In the genomic region with DNA sequence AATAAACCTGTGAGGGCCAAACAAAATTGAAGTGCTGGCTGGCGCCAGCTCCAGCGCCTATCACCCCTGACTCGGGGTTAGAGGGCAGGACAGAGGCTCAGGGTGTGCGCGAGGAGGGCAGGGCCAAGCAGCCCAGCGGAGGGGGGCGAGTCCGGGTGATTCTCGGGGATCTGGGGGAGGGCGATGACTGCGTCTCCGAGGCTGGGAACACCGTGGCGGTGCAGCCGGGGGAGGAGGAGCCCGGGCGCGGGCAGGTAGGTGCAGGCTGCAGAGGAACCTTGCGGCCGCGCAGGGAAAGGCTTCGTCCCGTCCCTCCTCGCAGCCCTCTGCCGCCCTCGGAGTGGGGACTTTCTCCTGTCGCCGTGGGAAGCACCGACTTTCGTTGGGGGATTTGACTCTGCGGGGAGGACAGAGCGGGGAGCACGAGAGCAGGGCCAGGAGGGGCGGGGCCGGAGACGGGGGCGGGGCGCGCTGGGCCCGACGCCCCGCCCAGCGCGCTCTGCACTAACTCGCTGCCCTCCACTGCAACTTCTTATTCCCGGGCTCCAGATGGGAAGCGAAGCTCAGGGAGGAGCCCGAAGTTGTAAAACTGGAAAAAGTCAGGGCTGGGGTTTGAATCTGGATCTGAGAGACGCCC, we compare ENCODE assay signal across 8 cellular contexts. TPM values are rescaled to one million over a fixed set of nuclear protein-coding genes. Genes with fewer than 3 reads are reported as not detected.
A peak's percentile ranks its signal among the peaks of the same experiment; 100 is the strongest.
DNase-seq lines count a peak whose midpoint lies in the region; ATAC-seq and TF ChIP-seq lines count a peak whose summit lies in the region.

No MANE protein-coding gene starts in this region.

- peak overlapping the region; percentile 43 for H3K4me3 ChIP-seq in BJ (ENCODE audit: low read depth, low read length)
- H3K4me3 ChIP-seq in mesendoderm (ENCODE audit: low read length): peak overlapping the region; percentile 56

- peak overlapping the region; percentile 95 for H3K56ac ChIP-seq in mesendoderm (ENCODE audit: low read length)

- H4K5ac ChIP-seq in mesendoderm (ENCODE audit: low read length): no peak overlapping the region

- H3K79me1 ChIP-seq in mesendoderm (ENCODE audit: low read length): no peaks in the 10 kb centered on the region

- no peak overlapping the region for H3K23ac ChIP-seq in mesendoderm (ENCODE audit: low read length)

- DNase-seq in BJ (ENCODE audit: low read depth) (no peak), NCI-H2029 treated with DMSO at 0.1 percent for 48 hours (lab: John Stamatoyannopoulos, UW) (peak; percentile 52), ecto neural progenitor cell (ENCODE audit: low spot score) (peak; percentile 82), mesendoderm (peak; percentile 67), NCI-H128 (lab: John Stamatoyannopoulos, UW; ENCODE audit: unreplicated experiment) (no peak)
- peak; percentile 57 for DNase-seq in activated CD4-positive, alpha-beta T cell treated with anti-CD3 and anti-CD28 coated beads, Interleukin-2, amount 10 ng/mL, durations not matched to agents 7 days and 5 days
- DNase-seq in stimulated activated CD8-positive, alpha-beta memory T cell treated with anti-CD3 and anti-CD28 coated beads, Interleukin-4, amount 100 ng/mL, for 4 hours (ENCODE audit: low read depth in 2 of 2, low spot score in 1 of 2): peak; percentile 32 to 50

- H3K27me3 ChIP-seq in BJ (ENCODE audit: control insufficient read depth, insufficient read depth, low read length) (no peaks in the 10 kb centered on the region), mesendoderm (ENCODE audit: insufficient read depth, low read length, poor library complexity) (no peaks in the 10 kb centered on the region)

- WGBS in mesendoderm (ENCODE audit: extremely low coverage, insufficient coverage, low lambda C conversion rate): no CpG with 5 or more reads among the region's 49 CpGs

- H3K27ac Mint-ChIP-seq in activated CD4-positive, alpha-beta T cell treated with anti-CD3 and anti-CD28 coated beads, Interleukin-2, amount 10 ng/mL, durations not matched to agents 7 days and 5 days: peak overlapping the region; percentile 84

- peaks cover 71% of the 10 kb centered on the region for H3K4me1 Mint-ChIP-seq in activated CD4-positive, alpha-beta T cell treated with anti-CD3 and anti-CD28 coated beads, Interleukin-2, amount 10 ng/mL, durations not matched to agents 7 days and 5 days

- H2BK15ac ChIP-seq in mesendoderm (replicated peaks; ENCODE audit: low read depth): no peak overlapping the region

- no peak overlapping the region for H3K27ac ChIP-seq in mesendoderm (ENCODE audit: low read depth, low read length)

- peak overlapping the region; percentile 71 for H3K4me3 Mint-ChIP-seq in activated CD4-positive, alpha-beta T cell treated with anti-CD3 and anti-CD28 coated beads, Interleukin-2, amount 10 ng/mL, durations not matched to agents 7 days and 5 days

- H3K27me3 Mint-ChIP-seq in activated CD4-positive, alpha-beta T cell treated with anti-CD3 and anti-CD28 coated beads, Interleukin-2, amount 10 ng/mL, durations not matched to agents 7 days and 5 days: no peaks in the 10 kb centered on the region

- no peak overlapping the region for H3K4ac ChIP-seq in mesendoderm (ENCODE audit: low read depth, low read length)

- H3K4me1 ChIP-seq in mesendoderm (ENCODE audit: control insufficient read depth, low read depth, low read length): peaks cover 6% of the 10 kb centered on the region

- H3K9me3 Mint-ChIP-seq in activated CD4-positive, alpha-beta T cell treated with anti-CD3 and anti-CD28 coated beads, Interleukin-2, amount 10 ng/mL, durations not matched to agents 7 days and 5 days: no peaks in the 10 kb centered on the region

- peak; percentile 2; the same call in 1 of the 2 replicates for TF ChIP-seq CTCF in BJ (IDR thresholded peaks at IDR 0.05; ENCODE audit: insufficient read depth, low read depth, low read length)

- POLR2A ChIA-PET in BJ (lab: Charles Lee): interaction anchor here (0.6 kb wide), 2 partner anchors 16 to 134 kb away, joined by 5 to 15 read pairs; partner anchors contain the start of gene PDLIM7
- POLR2A ChIA-PET in activated CD4-positive, alpha-beta T cell treated with anti-CD3 and anti-CD28 coated beads, Interleukin-2, amount 10 ng/mL, durations not matched to agents 7 days and 5 days (lab: Charles Lee): no interaction called here

- no peaks in the 10 kb centered on the region for H3K36me3 ChIP-seq in BJ (ENCODE audit: control insufficient read depth, insufficient read depth, low read length)
- H3K36me3 ChIP-seq in mesendoderm (ENCODE audit: control insufficient read depth, insufficient read depth, low read length): no peaks in the 10 kb centered on the region

- H4K8ac ChIP-seq in mesendoderm (ENCODE audit: low read depth, low read length): no peak overlapping the region

- no peak overlapping the region for H2AK5ac ChIP-seq in mesendoderm (ENCODE audit: low read length)

- ATAC-seq in GM21390 (IDR thresholded peaks at IDR 0.05; ENCODE audit: unreplicated experiment): peak; percentile 40

- H2BK5ac ChIP-seq in mesendoderm (ENCODE audit: low read length): no peak overlapping the region

- no peaks in the 10 kb centered on the region for H3K79me2 ChIP-seq in mesendoderm (ENCODE audit: control insufficient read depth, insufficient read depth, low read length)

- H3K18ac ChIP-seq in mesendoderm (ENCODE audit: low read length): no peak overlapping the region

- H2BK120ac ChIP-seq in mesendoderm (ENCODE audit: low read depth, low read length): no peak overlapping the region

- H3K4me2 ChIP-seq in mesendoderm (ENCODE audit: low read length): peak overlapping the region; percentile 96

- peak overlapping the region; percentile 86 for H3K9ac ChIP-seq in mesendoderm (ENCODE audit: low read length)

- H3K36me3 Mint-ChIP-seq in activated CD4-positive, alpha-beta T cell treated with anti-CD3 and anti-CD28 coated beads, Interleukin-2, amount 10 ng/mL, durations not matched to agents 7 days and 5 days (ENCODE audit: low read depth): peaks cover 56% of the 10 kb centered on the region

- CTCF ChIA-PET in BJ (lab: Yijun Ruan, JAX): interaction anchor here (1.1 to 3.0 kb wide), 2 partner anchors 27 to 65 kb away, joined by 3 to 12 read pairs; no protein-coding TSS in a partner anchor
- CTCF ChIA-PET in activated CD4-positive, alpha-beta T cell treated with anti-CD3 and anti-CD28 coated beads, Interleukin-2, amount 10 ng/mL, durations not matched to agents 7 days and 5 days (lab: Charles Lee): interaction anchor here (4.2 to 17.1 kb wide), 2 partner anchors 8 to 27 kb away, joined by 22 to 145 read pairs; no protein-coding TSS in a partner anchor

RNA-seq across cellular contexts. Expression of gene RGS14, which starts 5.3 kb away (rescaled TPM):
- 4.1 and 6.0 TPM in 2 replicates for polyA plus RNA-seq in BJ (2011; rRNA removed)
- 3.0 and 3.8 TPM in 2 replicates for polyA minus RNA-seq in BJ (2011; rRNA and poly(A)+ RNA removed)
- total RNA-seq in activated CD4-positive, alpha-beta T cell treated with anti-CD3 and anti-CD28 coated beads, Interleukin-2, amount 10 ng/mL, durations not matched to agents 7 days and 5 days: 100 to 1,000 TPM; 124 to 132 TPM
- polyA plus RNA-seq in mesendoderm (2013, experiment 1 of 2): 8.6 TPM
- 8.8 TPM for polyA plus RNA-seq in mesendoderm (2013, experiment 2 of 2)

RNA-seq across cellular contexts. Expression of gene LMAN2, which starts 11.5 kb away (rescaled TPM):
- polyA plus RNA-seq in BJ (2011; rRNA removed): 228 and 248 TPM in 2 replicates
- 185 and 254 TPM in 2 replicates for polyA minus RNA-seq in BJ (2011; rRNA and poly(A)+ RNA removed)
- total RNA-seq in activated CD4-positive, alpha-beta T cell treated with anti-CD3 and anti-CD28 coated beads, Interleukin-2, amount 10 ng/mL, durations not matched to agents 7 days and 5 days: 100 to 1,000 TPM; 123 to 132 TPM
- 179 TPM for polyA plus RNA-seq in mesendoderm (2013, experiment 1 of 2)
- 188 TPM for polyA plus RNA-seq in mesendoderm (2013, experiment 2 of 2)

RNA-seq across cellular contexts. Expression of gene SLC34A1, which starts 21.2 kb away (rescaled TPM):
- polyA plus RNA-seq in BJ (2011; rRNA removed): not detected in 2 replicates
- polyA minus RNA-seq in BJ (2011; rRNA and poly(A)+ RNA removed): not detected in 2 replicates
- total RNA-seq in activated CD4-positive, alpha-beta T cell treated with anti-CD3 and anti-CD28 coated beads, Interleukin-2, amount 10 ng/mL, durations not matched to agents 7 days and 5 days: under 1 TPM; 0.12 to 0.27 TPM
- polyA plus RNA-seq in mesendoderm (2013, experiment 1 of 2): not detected
- polyA plus RNA-seq in mesendoderm (2013, experiment 2 of 2): not detected

RNA-seq across cellular contexts. Expression of gene PFN3, which starts 37.5 kb away (rescaled TPM):
- polyA plus RNA-seq in BJ (2011; rRNA removed): not detected in 2 replicates
- polyA minus RNA-seq in BJ (2011; rRNA and poly(A)+ RNA removed): not detected in 2 replicates
- not detected for total RNA-seq in activated CD4-positive, alpha-beta T cell treated with anti-CD3 and anti-CD28 coated beads, Interleukin-2, amount 10 ng/mL, durations not matched to agents 7 days and 5 days
- not detected for polyA plus RNA-seq in mesendoderm (2013, experiment 1 of 2)
- polyA plus RNA-seq in mesendoderm (2013, experiment 2 of 2): not detected

RNA-seq across cellular contexts. Expression of gene F12, which starts 46.4 kb away (rescaled TPM):
- polyA plus RNA-seq in BJ (2011; rRNA removed): 0.67 and 0.69 TPM in 2 replicates
- polyA minus RNA-seq in BJ (2011; rRNA and poly(A)+ RNA removed): not detected in 2 replicates
- under 1 TPM; 0.22 to 0.60 TPM for total RNA-seq in activated CD4-positive, alpha-beta T cell treated with anti-CD3 and anti-CD28 coated beads, Interleukin-2, amount 10 ng/mL, durations not matched to agents 7 days and 5 days
- polyA plus RNA-seq in mesendoderm (2013, experiment 1 of 2): 0.24 TPM
- polyA plus RNA-seq in mesendoderm (2013, experiment 2 of 2): 0.25 TPM

Comparison
In these comparisons a context has a peak if more than half of its experiments do, and no peak if none do; other contexts are left out.
1. DNase-seq: peak in NCI-H2029 treated with DMSO at 0.1 percent for 48 hours (single experiment), activated CD4-positive, alpha-beta T cell treated with anti-CD3 and anti-CD28 coated beads, Interleukin-2, amount 10 ng/mL, durations not matched to agents 7 days and 5 days (single experiment), ecto neural progenitor cell (single experiment), mesendoderm (single experiment) and stimulated activated CD8-positive, alpha-beta memory T cell treated with anti-CD3 and anti-CD28 coated beads, Interleukin-4, amount 100 ng/mL, for 4 hours (2 of 2); none in BJ (single experiment) and NCI-H128 (single experiment).